7 cellular contexts compared by ENCODE assay signal in genomic region chr13:18706538-18706937, GRCh38.
DNase-seq lines count a peak whose midpoint lies in the region; FAIRE-seq and TF ChIP-seq lines count a peak whose summit lies in the region.
"Not testable (repeated sequence)": the region's sequence is repeated elsewhere in the genome, so short reads cannot be mapped to it uniquely, and the experiment has no call there.

No MANE protein-coding gene starts in this region.

- TF ChIP-seq CTCF in WERI-Rb-1 (IDR thresholded peaks at IDR 0.05; ENCODE audit: low read depth, low read length), result peak; percentile 28; the same call in 1 of the 2 replicates
- TF ChIP-seq CTCF in bronchial epithelial cell (IDR thresholded peaks at IDR 0.05; ENCODE audit: insufficient read depth, low read length, severe bottlenecking), result not testable (repeated sequence)
- peak; percentile 17 for TF ChIP-seq CTCF in liver (IDR thresholded peaks at IDR 0.05; ENCODE audit: low read depth, low read length, missing input control)

- peak in 1 of 2 donors; percentile 27 for TF ChIP-seq RAD21 in liver (IDR thresholded peaks at IDR 0.05)

- FAIRE-seq in bronchial epithelial cell (lab: Jason Lieb, UNC), result peak; percentile 13

- 50% methylated on average over 4 of the region's 4 CpGs for WGBS in liver

- H3K4me1 ChIP-seq in liver (ENCODE audit: control insufficient read depth in 4 of 4, insufficient read depth in 4 of 4, low read length in 3 of 4), result not testable (repeated sequence)

- in situ Hi-C loops in KBM-7 (cut with MboI; ENCODE audit: low pct_unique_long_range_greater_than_20kb, low sequenced_read_pairs); SK-MEL-5 (cut with HindIII; ENCODE audit: low pct_unique_long_range_greater_than_20kb, low sequenced_read_pairs): not testable (repeated sequence)

- not testable (repeated sequence) for H3K9me3 ChIP-seq in WERI-Rb-1 (ENCODE audit: severe bottlenecking); liver (ENCODE audit: control insufficient read depth in 4 of 4, low read length in 3 of 4)

- DNase-seq in DMS53 (lab: John Stamatoyannopoulos, UW) (peak; percentile 4), KBM-7 (peak; percentile 21), NCI-H82 (lab: John Stamatoyannopoulos, UW) (peak; percentile 46), SK-MEL-5 (ENCODE audit: low read depth, low spot score) (peak; percentile 43)
- DNase-seq in WERI-Rb-1; bronchial epithelial cell (ENCODE audit: low read depth): not testable (repeated sequence)

- not testable (repeated sequence) for H3K36me3 ChIP-seq in WERI-Rb-1; bronchial epithelial cell (ENCODE audit: control insufficient read depth, insufficient read depth, low read length); liver (ENCODE audit: control insufficient read depth in 4 of 4, insufficient read depth in 3 of 4, low read depth in 1 of 4, low read length in 3 of 4)

- not testable (repeated sequence) for H3K27ac ChIP-seq in WERI-Rb-1; liver (ENCODE audit: low read depth in 1 of 2, low read length in 2 of 2)

- H3K9ac ChIP-seq in liver (ENCODE audit: low read depth in 1 of 2, low read length in 2 of 2), result not testable (repeated sequence)

- not testable (repeated sequence) for H3K4me3 ChIP-seq in WERI-Rb-1 (ENCODE audit: low read depth, low read length); bronchial epithelial cell (ENCODE audit: low read depth, low read length); liver (ENCODE audit: low read depth in 1 of 3, low read length in 3 of 3)

- H3K27me3 ChIP-seq in WERI-Rb-1 (ENCODE audit: insufficient read depth, low read depth, severe bottlenecking), result peaks cover 12% of the 10 kb centered on the region
- H3K27me3 ChIP-seq in bronchial epithelial cell (ENCODE audit: control insufficient read depth, insufficient read depth, low read length); liver (ENCODE audit: control insufficient read depth in 4 of 4, insufficient read depth in 4 of 4, low read length in 3 of 4): not testable (repeated sequence)
